In genomic region chr3:183298708-183299153, GRCh38 we compare ENCODE assay signal across 9 cellular contexts. TPM values are rescaled to one million over a fixed set of nuclear protein-coding genes. Genes with fewer than 3 reads are reported as not detected.
DNase-seq lines count a peak whose midpoint lies in the region; ATAC-seq and TF ChIP-seq lines count a peak whose summit lies in the region.
"Had no signal": no experiment of that assay in that cellular context is flagged by ENCODE, and none has a peak within 500 bp of the region (broad histone marks: within the 10 kb centered on the region; RNA-seq: fewer than 3 reads in every experiment).

No MANE protein-coding gene starts in this region.

- no peaks in the 10 kb centered on the region for H3K36me3 ChIP-seq in body of pancreas (replicated peaks in 1 of 2; ENCODE audit: insufficient read depth in 1 of 2, low read depth in 2 of 2)

- no peak for TF ChIP-seq POLR2A in body of pancreas (IDR thresholded peaks at IDR 0.05)

- H3K27me3 Mint-ChIP-seq in endothelial cell (ENCODE audit: unreplicated experiment) = peaks cover 8% of the 10 kb centered on the region
- no peaks in the 10 kb centered on the region for H3K27me3 Mint-ChIP-seq in effector memory CD8-positive, alpha-beta T cell
- H3K27me3 Mint-ChIP-seq: activated naive CD8-positive, alpha-beta T cell treated with anti-CD3 and anti-CD28 coated beads, Interleukin-2, amount 10 ng/mL, durations not matched to agents 7 days and 5 days had no signal

- peak; percentile 87 for DNase-seq in COR-L47 (lab: John Stamatoyannopoulos, UW)
- DNase-seq in NCI-H2107 treated with DMSO at 0.1 percent for 48 hours (lab: John Stamatoyannopoulos, UW; ENCODE audit: unreplicated experiment) = peak; percentile 98
- peak; percentile 35 to 75 (median 66) for DNase-seq in body of pancreas
- DNase-seq in left kidney (ENCODE audit: low read depth, low spot score) = peak; percentile 29
- no peak for DNase-seq in endothelial cell (ENCODE audit: low spot score)
- DNase-seq in effector memory CD8-positive, alpha-beta T cell = no peak
- DNase-seq: activated naive CD8-positive, alpha-beta T cell treated with anti-CD3 and anti-CD28 coated beads, Interleukin-2, amount 10 ng/mL, durations not matched to agents 7 days and 5 days had no signal

- no peaks in the 10 kb centered on the region for H3K9me3 Mint-ChIP-seq in endothelial cell (ENCODE audit: unreplicated experiment)
- H3K9me3 Mint-ChIP-seq in effector memory CD8-positive, alpha-beta T cell = no peaks in the 10 kb centered on the region
- H3K9me3 Mint-ChIP-seq: activated naive CD8-positive, alpha-beta T cell treated with anti-CD3 and anti-CD28 coated beads, Interleukin-2, amount 10 ng/mL, durations not matched to agents 7 days and 5 days had no signal

- no peak overlapping the region for H3K4me3 ChIP-seq in body of pancreas

- TF ChIP-seq CTCF in body of pancreas (IDR thresholded peaks at IDR 0.05) (no peak), endothelial cell (IDR thresholded peaks at IDR 0.05; ENCODE audit: unreplicated experiment) (no peak)

- H3K36me3 Mint-ChIP-seq in endothelial cell (ENCODE audit: low read depth, unreplicated experiment) = peaks cover 9% of the 10 kb centered on the region
- H3K36me3 Mint-ChIP-seq in effector memory CD8-positive, alpha-beta T cell (ENCODE audit: insufficient read depth) = peaks cover 6% of the 10 kb centered on the region

- no peaks in the 10 kb centered on the region for H3K27me3 ChIP-seq in body of pancreas

- no peak overlapping the region for H3K27ac Mint-ChIP-seq in endothelial cell (ENCODE audit: unreplicated experiment)
- no peak overlapping the region for H3K27ac Mint-ChIP-seq in effector memory CD8-positive, alpha-beta T cell
- H3K27ac Mint-ChIP-seq: activated naive CD8-positive, alpha-beta T cell treated with anti-CD3 and anti-CD28 coated beads, Interleukin-2, amount 10 ng/mL, durations not matched to agents 7 days and 5 days had no signal

- no peaks in the 10 kb centered on the region for H3K9me3 ChIP-seq in body of pancreas

- H3K27ac ChIP-seq in body of pancreas = no peak overlapping the region

- intact Hi-C loops in body of pancreas (cut with DNase I) = no loop called here

- peaks cover 11% of the 10 kb centered on the region for H3K4me1 ChIP-seq in body of pancreas

- peaks cover 16% of the 10 kb centered on the region for H3K4me1 Mint-ChIP-seq in endothelial cell (ENCODE audit: unreplicated experiment)
- no peaks in the 10 kb centered on the region for H3K4me1 Mint-ChIP-seq in effector memory CD8-positive, alpha-beta T cell (ENCODE audit: low read depth in 2 of 2)

- WGBS in body of pancreas, 2 donors = 35 to 39% methylated on average over 5 of the region's 5 CpGs

- H3K4me3 Mint-ChIP-seq in endothelial cell (ENCODE audit: unreplicated experiment) = no peak overlapping the region
- no peak overlapping the region for H3K4me3 Mint-ChIP-seq in effector memory CD8-positive, alpha-beta T cell
- H3K4me3 Mint-ChIP-seq: activated naive CD8-positive, alpha-beta T cell treated with anti-CD3 and anti-CD28 coated beads, Interleukin-2, amount 10 ng/mL, durations not matched to agents 7 days and 5 days had no signal

- ATAC-seq in body of pancreas (peak; percentile 71), GM21423 (IDR thresholded peaks at IDR 0.05; ENCODE audit: unreplicated experiment) (no peak), HG03439 (IDR thresholded peaks at IDR 0.05; ENCODE audit: unreplicated experiment) (no peak)
- ATAC-seq in effector memory CD8-positive, alpha-beta T cell (replicated peaks) = no peak

RNA-seq across cellular contexts. Expression of gene B3GNT5, which starts 45.7 kb away (rescaled TPM):
- total RNA-seq in body of pancreas = 1 to 10 TPM; 5.4 to 5.6 TPM
- total RNA-seq in endothelial cell (ENCODE audit: unreplicated experiment) = 6.9 TPM

Comparison
In these comparisons a context has a peak if more than half of its experiments do, and no peak if none do; other contexts are left out.
1. DNase-seq: peak in COR-L47 (single experiment), NCI-H2107 treated with DMSO at 0.1 percent for 48 hours (single experiment), body of pancreas (4 of 4) and left kidney (single experiment); none in endothelial cell (single experiment) and effector memory CD8-positive, alpha-beta T cell (0 of 3).